Comparison of ENCODE assay signal across 8 cellular contexts in genomic region chr10:19788075-19788686, GRCh38. TPM values are rescaled to one million over a fixed set of nuclear protein-coding genes. Genes with fewer than 3 reads are reported as not detected.
DNase-seq lines count a peak whose midpoint lies in the region; ATAC-seq and TF ChIP-seq lines count a peak whose summit lies in the region.

No MANE protein-coding gene starts in this region.

- H3K4me1 ChIP-seq in esophagus muscularis mucosa (no peaks in the 10 kb centered on the region), parathyroid adenoma (no peaks in the 10 kb centered on the region)

- DNase-seq in AG08396 (ENCODE audit: low spot score) (peak; percentile 17), GM12865 (ENCODE audit: low read depth) (peak; percentile 53), RPMI7951 (ENCODE audit: low read depth) (peak; percentile 47), esophagus muscularis mucosa (ENCODE audit: extremely low spot score) (no peak)
- no peak for DNase-seq in activated CD4-positive, CD25-positive, alpha-beta regulatory T cell (lab: John Stamatoyannopoulos, UW)

- H3K36me3 ChIP-seq in esophagus muscularis mucosa (no peaks in the 10 kb centered on the region), parathyroid adenoma (ENCODE audit: control insufficient read depth, insufficient read depth, low read length) (no peaks in the 10 kb centered on the region)

- H3K4me3 ChIP-seq in GM12865 (ENCODE audit: low read depth, low read length) (no peak overlapping the region), esophagus muscularis mucosa (no peak overlapping the region), parathyroid adenoma (ENCODE audit: low read depth, low read length) (no peak overlapping the region)

- H3K4me2 ChIP-seq in parathyroid adenoma (ENCODE audit: low read length): peak overlapping the region; percentile 54

- H2AFZ ChIP-seq in parathyroid adenoma: no peak overlapping the region

- TF ChIP-seq EP300 in esophagus muscularis mucosa (IDR thresholded peaks at IDR 0.05): no peak

- TF ChIP-seq CTCF in GM12865 (IDR thresholded peaks at IDR 0.05; ENCODE audit: insufficient read depth, low read depth, low read length, missing control alignments) (peak; percentile 80), esophagus muscularis mucosa (IDR thresholded peaks at IDR 0.05) (peak; percentile 65 to 91 (median 75)), parathyroid adenoma (IDR thresholded peaks at IDR 0.05) (peak; percentile 69)

- no peak for TF ChIP-seq POLR2A in esophagus muscularis mucosa (IDR thresholded peaks at IDR 0.05; ENCODE audit: low read depth)

- H3K9ac ChIP-seq in parathyroid adenoma: no peak overlapping the region

- no peaks in the 10 kb centered on the region for H3K9me3 ChIP-seq in esophagus muscularis mucosa
- no peaks in the 10 kb centered on the region for H3K9me3 ChIP-seq in parathyroid adenoma (ENCODE audit: control insufficient read depth, low read length)

- intact Hi-C loops in esophagus muscularis mucosa (cut with DNase I): loop anchor here (2.0 to 10.0 kb wide), 2 partner anchors 303 to 375 kb away; no protein-coding TSS in a partner anchor

- ATAC-seq in HG03135 (IDR thresholded peaks at IDR 0.05; ENCODE audit: unreplicated experiment): peak; percentile 55
- no peak for ATAC-seq in GM19455 (IDR thresholded peaks at IDR 0.05; ENCODE audit: unreplicated experiment)

- no peaks in the 10 kb centered on the region for H3K79me2 ChIP-seq in parathyroid adenoma

- 17% methylated on average over 3 of the region's 3 CpGs for WGBS in esophagus muscularis mucosa

- H3K27me3 ChIP-seq in esophagus muscularis mucosa (no peaks in the 10 kb centered on the region), parathyroid adenoma (ENCODE audit: control insufficient read depth, insufficient read depth, low read length) (no peaks in the 10 kb centered on the region)

- no peak overlapping the region for H3K27ac ChIP-seq in esophagus muscularis mucosa (replicated peaks in 1 of 4)
- no peak overlapping the region for H3K27ac ChIP-seq in parathyroid adenoma

RNA-seq across cellular contexts. Expression of gene PLXDC2, which starts 28.1 kb away (rescaled TPM):
- total RNA-seq in RPMI7951 (2014; rRNA removed; shearing (Covaris generic)): 0.10 and 0.24 TPM in 2 replicates
- 10 to 100 TPM; 28.7 to 54.2 (median 42.4) TPM for total RNA-seq in esophagus muscularis mucosa

Comparison
In these comparisons a context has a peak if more than half of its experiments do, and no peak if none do; other contexts are left out.
1. DNase-seq: peak in AG08396 (single experiment), GM12865 (single experiment) and RPMI7951 (single experiment); none in esophagus muscularis mucosa (single experiment) and activated CD4-positive, CD25-positive, alpha-beta regulatory T cell (0 of 4).
2. RNA of gene PLXDC2, which starts 28.1 kb away (total RNA-seq): 28.7 to 54.2 TPM in esophagus muscularis mucosa; 0.10 to 0.24 TPM in RPMI7951; every median in the first group is over 10 times any median in the second.
3. Peak in every context shown above with its lines, with median percentiles within 50 percentile points of each other: CTCF ChIP-seq.